13 cellular contexts compared by ENCODE assay signal in the genomic region with DNA sequence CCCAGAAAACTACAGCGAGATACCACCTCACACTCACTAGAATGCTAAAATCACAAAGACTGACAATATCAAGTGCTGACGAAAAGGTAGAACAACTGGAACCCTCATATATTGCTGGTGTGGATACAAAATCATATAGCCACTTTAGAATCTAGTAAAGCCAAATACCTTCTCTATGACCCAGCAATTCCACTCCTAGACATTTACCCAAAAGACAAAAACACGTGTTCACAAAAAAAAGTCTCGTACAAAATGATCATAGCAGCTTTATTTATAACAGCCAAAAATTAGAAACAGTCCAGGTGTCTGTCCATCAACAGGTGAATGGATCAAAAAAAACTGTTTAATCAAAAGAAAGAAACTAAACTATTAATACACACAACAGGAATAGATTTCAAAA.
"Had no signal": no experiment of that assay in that cellular context is flagged by ENCODE, and none has a peak within 500 bp of the region (broad histone marks: within the 10 kb centered on the region; RNA-seq: fewer than 3 reads in every experiment).

No MANE protein-coding gene starts in this region.

- H3K27ac ChIP-seq: brain microvascular endothelial cell, parathyroid adenoma had no signal

- H3K9me3 Mint-ChIP-seq: stimulated activated effector memory CD8-positive, alpha-beta T cell treated with anti-CD3 and anti-CD28 coated beads, Interleukin-12 subunit alpha, Interleukin-12 subunit beta, amount 100 ng/mL, for 72 hours had no signal

- ATAC-seq: stimulated activated effector memory CD8-positive, alpha-beta T cell treated with anti-CD3 and anti-CD28 coated beads, Interleukin-12 subunit alpha, Interleukin-12 subunit beta, amount 100 ng/mL, for 72 hours had no signal

- H3K9ac ChIP-seq: parathyroid adenoma, SK-N-SH had no signal

- H2AFZ ChIP-seq: parathyroid adenoma had no signal

- H3K36me3 Mint-ChIP-seq: stimulated activated effector memory CD8-positive, alpha-beta T cell treated with anti-CD3 and anti-CD28 coated beads, Interleukin-12 subunit alpha, Interleukin-12 subunit beta, amount 100 ng/mL, for 72 hours had no signal

- DNase-seq: activated CD4-positive, alpha-beta T cell treated with anti-CD3 and anti-CD28 coated beads, Interleukin-2, amount 50 U/mL, for 1 hour; activated CD4-positive, CD25-positive, alpha-beta regulatory T cell; activated naive CD4-positive, alpha-beta T cell treated with anti-CD3 and anti-CD28 coated beads, Interleukin-2, amount 10 ng/mL, durations not matched to agents 7 days and 5 days; brain microvascular endothelial cell; cerebellar nuclear complex; SK-N-SH; T-helper 1 cell; upper lobe of left lung had no signal

- H3K4me3 Mint-ChIP-seq: activated naive CD4-positive, alpha-beta T cell treated with anti-CD3 and anti-CD28 coated beads, Interleukin-2, amount 10 ng/mL, durations not matched to agents 7 days and 5 days; stimulated activated effector memory CD8-positive, alpha-beta T cell treated with anti-CD3 and anti-CD28 coated beads, Interleukin-12 subunit alpha, Interleukin-12 subunit beta, amount 100 ng/mL, for 72 hours had no signal

- H3K27ac Mint-ChIP-seq: activated naive CD4-positive, alpha-beta T cell treated with anti-CD3 and anti-CD28 coated beads, Interleukin-2, amount 10 ng/mL, durations not matched to agents 7 days and 5 days; activated T-helper 2 cell treated with anti-CD3 and anti-CD28 coated beads, Interferon-gamma antibody, Interleukin-2, Interleukin-4, amounts not matched to agents 10 μg/mL and 5 μg/mL and 100 μg/mL, durations not matched to agents 14 hours and 24 hours and 36 hours; stimulated activated effector memory CD8-positive, alpha-beta T cell treated with anti-CD3 and anti-CD28 coated beads, Interleukin-12 subunit alpha, Interleukin-12 subunit beta, amount 100 ng/mL, for 72 hours had no signal

- H3K36me3 ChIP-seq: brain microvascular endothelial cell, esophagus muscularis mucosa, right atrium auricular region, upper lobe of left lung had no signal

- H3K4me1 Mint-ChIP-seq: activated naive CD4-positive, alpha-beta T cell treated with anti-CD3 and anti-CD28 coated beads, Interleukin-2, amount 10 ng/mL, durations not matched to agents 7 days and 5 days; stimulated activated effector memory CD8-positive, alpha-beta T cell treated with anti-CD3 and anti-CD28 coated beads, Interleukin-12 subunit alpha, Interleukin-12 subunit beta, amount 100 ng/mL, for 72 hours had no signal

- H3K9me3 ChIP-seq: esophagus muscularis mucosa, right atrium auricular region, SK-N-SH, upper lobe of left lung had no signal

- H3K27me3 ChIP-seq: brain microvascular endothelial cell, esophagus muscularis mucosa, right atrium auricular region, upper lobe of left lung had no signal

- H3K4me2 ChIP-seq: SK-N-SH had no signal
